ENCODE assay signal across 7 cellular contexts in the genomic region with DNA sequence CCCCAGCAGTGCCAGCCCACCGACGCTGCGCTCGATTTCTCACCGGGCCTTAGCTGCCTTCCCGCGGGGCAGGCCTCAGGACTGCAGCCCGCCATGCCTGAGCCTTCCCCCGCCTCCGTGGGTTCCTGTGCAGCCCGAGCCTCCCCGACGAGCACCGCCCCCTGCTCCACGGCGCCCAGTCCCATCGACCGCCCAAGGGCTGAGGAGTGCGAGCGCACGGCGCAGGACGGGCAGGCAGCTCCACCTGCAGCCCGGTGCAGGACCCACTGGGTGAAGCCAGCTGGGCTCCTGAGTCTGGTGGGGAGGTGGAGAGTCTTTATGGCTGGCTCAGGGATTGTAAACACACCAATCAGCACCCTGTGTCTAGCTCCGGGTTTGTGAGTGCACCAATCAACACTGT. TPM values are rescaled to one million over a fixed set of nuclear protein-coding genes. Genes with fewer than 3 reads are reported as not detected.
DNase-seq lines count a peak whose midpoint lies in the region; ATAC-seq lines count a peak whose summit lies in the region.
"Not testable (repeated sequence)": the region's sequence is repeated elsewhere in the genome, so short reads cannot be mapped to it uniquely, and the experiment has no call there.

No MANE protein-coding gene starts in this region.

- not testable (repeated sequence) for H3K27ac Mint-ChIP-seq in activated CD4-positive, alpha-beta memory T cell treated with anti-CD3 and anti-CD28 coated beads for 36 hours

- H3K27me3 Mint-ChIP-seq in activated CD4-positive, alpha-beta memory T cell treated with anti-CD3 and anti-CD28 coated beads for 36 hours: not testable (repeated sequence)

- not testable (repeated sequence) for H3K36me3 Mint-ChIP-seq in activated CD4-positive, alpha-beta memory T cell treated with anti-CD3 and anti-CD28 coated beads for 36 hours

- not testable (repeated sequence) for H3K9me3 Mint-ChIP-seq in activated CD4-positive, alpha-beta memory T cell treated with anti-CD3 and anti-CD28 coated beads for 36 hours

- intact Hi-C loops in activated CD4-positive, alpha-beta memory T cell treated with anti-CD3 and anti-CD28 coated beads for 36 hours (cut with micrococcal nuclease): loop anchor here (1.0 kb wide), 3 partner anchors 14 to 117 kb away; no protein-coding TSS in a partner anchor

- peak overlapping the region; percentile 19 to 50 (median 37) for H3K4me3 ChIP-seq in skin epidermis

- peak; percentile 2 for DNase-seq in NCI-H2227 (lab: John Stamatoyannopoulos, UW; ENCODE audit: unreplicated experiment)
- peak; percentile 80 for DNase-seq in activated CD4-positive, alpha-beta memory T cell treated with anti-CD3 and anti-CD28 coated beads for 36 hours
- peak; percentile 23 for DNase-seq in activated gamma-delta T cell (lab: John Stamatoyannopoulos, UW)
- peak; percentile 58 for DNase-seq in dermis blood vessel endothelial cell
- peak; percentile 69 for DNase-seq in left lobe of liver (ENCODE audit: low spot score)
- peak; percentile 7 to 15 for DNase-seq in stimulated activated CD8-positive, alpha-beta memory T cell treated with anti-CD3 and anti-CD28 coated beads, Interleukin-4, amount 100 ng/mL, for 1 hour (ENCODE audit: low read depth in 2 of 2, low spot score in 1 of 2)

- peak overlapping the region; percentile 58 for H3K4me3 Mint-ChIP-seq in activated CD4-positive, alpha-beta memory T cell treated with anti-CD3 and anti-CD28 coated beads for 36 hours

- peaks cover 13% of the 10 kb centered on the region for H3K4me1 Mint-ChIP-seq in activated CD4-positive, alpha-beta memory T cell treated with anti-CD3 and anti-CD28 coated beads for 36 hours (ENCODE audit: low read depth)

- ATAC-seq in left lobe of liver: not testable (repeated sequence)

- POLR2A ChIA-PET in activated CD4-positive, alpha-beta memory T cell treated with anti-CD3 and anti-CD28 coated beads for 36 hours (lab: Charles Lee): not testable (repeated sequence)

- CTCF ChIA-PET in activated CD4-positive, alpha-beta memory T cell treated with anti-CD3 and anti-CD28 coated beads for 36 hours (lab: Charles Lee): interaction anchor here (0.7 to 3.0 kb wide), 10 partner anchors 8 to 727 kb away, joined by 3 to 44 read pairs (median 4); no protein-coding TSS in a partner anchor

- peak overlapping the region in 17 of 21 experiments; percentile 19 to 82 (median 61) for H3K27ac ChIP-seq in skin epidermis

RNA-seq across cellular contexts. Expression of gene ARID5B, which starts 33.7 kb away (rescaled TPM):
- total RNA-seq in activated CD4-positive, alpha-beta memory T cell treated with anti-CD3 and anti-CD28 coated beads for 36 hours: 10 to 100 TPM; 79.4 to 79.6 TPM
- total RNA-seq in dermis blood vessel endothelial cell (14.0 and 16.1 TPM in 2 replicates), left lobe of liver (3.8 TPM)

Comparison
In these comparisons a context has a peak if more than half of its experiments do, and no peak if none do; other contexts are left out.
1. DNase-seq: peak in every context shown above with its lines; median percentile 80 in activated CD4-positive, alpha-beta memory T cell treated with anti-CD3 and anti-CD28 coated beads for 36 hours; 69 in left lobe of liver; 58 in dermis blood vessel endothelial cell; 23 in activated gamma-delta T cell; 11 in stimulated activated CD8-positive, alpha-beta memory T cell treated with anti-CD3 and anti-CD28 coated beads, Interleukin-4, amount 100 ng/mL, for 1 hour; 2 in NCI-H2227.